ENCODE assay signal across 15 cellular contexts in genomic region chr3:41286305-41286704, GRCh38.
"Had no signal": no experiment of that assay in that cellular context is flagged by ENCODE, and none has a peak within 500 bp of the region (broad histone marks: within the 10 kb centered on the region; RNA-seq: fewer than 3 reads in every experiment).

No MANE protein-coding gene starts in this region.

- H3K27ac Mint-ChIP-seq: activated T-helper 17 cell treated with anti-CD3 and anti-CD28 coated beads, Interleukin-2, amount 50 U/mL, for 72 hours; naive B cell; neural progenitor cell had no signal

- H3K4me2 ChIP-seq: neural progenitor cell had no signal

- H3K36me3 ChIP-seq: neural progenitor cell, stomach had no signal

- H3K4me1 ChIP-seq: parathyroid adenoma, stomach had no signal

- DNase-seq: activated CD4-positive, alpha-beta T cell treated with anti-CD3 and anti-CD28 coated beads, Interleukin-2, amount 50 U/mL, for 4 hours; activated naive CD4-positive, alpha-beta T cell treated with Interleukin-2 at 50 U/mL for 16 hours; dorsolateral prefrontal cortex; erythroblast; left colon; naive B cell; stimulated activated CD4-positive, alpha-beta T cell treated with anti-CD3 and anti-CD28 coated beads, Interleukin-1b, Interleukin-23, amount 100 ng/mL, for 48 hours; stomach; T-helper 9 cell had no signal

- H3K79me2 ChIP-seq: parathyroid adenoma had no signal

- H3K27me3 ChIP-seq: dorsolateral prefrontal cortex, neural progenitor cell, stomach had no signal

- H3K27me3 Mint-ChIP-seq: activated T-helper 17 cell treated with anti-CD3 and anti-CD28 coated beads, Interleukin-2, amount 50 U/mL, for 72 hours; naive B cell had no signal

- H3K4me3 Mint-ChIP-seq: activated T-helper 17 cell treated with anti-CD3 and anti-CD28 coated beads, Interleukin-2, amount 50 U/mL, for 72 hours; naive B cell; neural progenitor cell had no signal

- H3K36me3 Mint-ChIP-seq: neural progenitor cell had no signal

- H3K9ac ChIP-seq: neural progenitor cell, parathyroid adenoma had no signal

- H2AFZ ChIP-seq: neural progenitor cell, parathyroid adenoma had no signal

- H3K4me3 ChIP-seq: dorsolateral prefrontal cortex, lung, neural progenitor cell, stomach had no signal

- ATAC-seq: activated CD4-positive, CD25-positive, alpha-beta regulatory T cell treated with anti-CD3 and anti-CD28 coated beads, Interleukin-2, amount 50 U/mL, for 24 hours; activated T-helper 17 cell treated with anti-CD3 and anti-CD28 coated beads, Interleukin-2, amount 50 U/mL, for 72 hours; left colon had no signal

- FAIRE-seq: astrocyte had no signal

- H3K4me1 Mint-ChIP-seq: activated T-helper 17 cell treated with anti-CD3 and anti-CD28 coated beads, Interleukin-2, amount 50 U/mL, for 72 hours; naive B cell had no signal

- H3K27ac ChIP-seq: dorsolateral prefrontal cortex, neural progenitor cell, parathyroid adenoma, stomach had no signal
